ENCODE assay signal across 8 cellular contexts in genomic region chr9:131733601-131734061, GRCh38. TPM values are rescaled to one million over a fixed set of nuclear protein-coding genes. Genes with fewer than 3 reads are reported as not detected.
A peak's percentile ranks its signal among the peaks of the same experiment; 100 is the strongest.
DNase-seq lines count a peak whose midpoint lies in the region; ATAC-seq and TF ChIP-seq lines count a peak whose summit lies in the region.

No MANE protein-coding gene starts in this region.

- DNase-seq in DMS 273 treated with DMSO at 0.1 percent for 48 hours (lab: John Stamatoyannopoulos, UW) (peak; percentile 58), LoVo (ENCODE audit: low spot score) (peak; percentile 88), activated B cell treated with CpG ODN at 0.5 μM for 24 hours (no peak), epidermal melanocyte (ENCODE audit: insufficient read length, low spot score) (peak; percentile 89), ecto neural progenitor cell (ENCODE audit: low spot score) (no peak)

- peaks cover 46% of the 10 kb centered on the region for H3K36me3 Mint-ChIP-seq in activated B cell treated with CpG ODN at 0.5 μM for 24 hours (ENCODE audit: low read depth)
- peaks cover 8% of the 10 kb centered on the region for H3K36me3 Mint-ChIP-seq in nephron (ENCODE audit: low read depth)

- H3K4me1 Mint-ChIP-seq in activated B cell treated with CpG ODN at 0.5 μM for 24 hours (peaks cover 92% of the 10 kb centered on the region), nephron (peaks cover 65% of the 10 kb centered on the region)

- intact Hi-C loops in activated B cell treated with CpG ODN at 0.5 μM for 24 hours (cut with micrococcal nuclease), result no loop called here

- H3K4me3 Mint-ChIP-seq in activated B cell treated with CpG ODN at 0.5 μM for 24 hours (peak overlapping the region; percentile 79), nephron (peak overlapping the region in 1 of 3 experiments; percentile 32)

- H3K9me3 Mint-ChIP-seq in activated B cell treated with CpG ODN at 0.5 μM for 24 hours (peaks cover 2% of the 10 kb centered on the region), nephron (no peaks in the 10 kb centered on the region)

- CTCF ChIA-PET in activated B cell treated with CpG ODN at 0.5 μM for 24 hours (lab: Charles Lee), result interaction anchor here (1.2 to 8.1 kb wide), 4 partner anchors 11 to 142 kb away, joined by 3 to 44 read pairs (median 6); no protein-coding TSS in a partner anchor

- ATAC-seq in activated B cell treated with CpG ODN at 0.5 μM for 24 hours (ENCODE audit: low read depth) (no peak), GM18870 (IDR thresholded peaks at IDR 0.05; ENCODE audit: unreplicated experiment) (no peak), GM18907 (IDR thresholded peaks at IDR 0.05; ENCODE audit: unreplicated experiment) (no peak)

- H3K27ac Mint-ChIP-seq in activated B cell treated with CpG ODN at 0.5 μM for 24 hours, result peak overlapping the region; percentile 89
- peak overlapping the region; percentile 8 to 80 (median 49) for H3K27ac Mint-ChIP-seq in nephron

- no peaks in the 10 kb centered on the region for H3K27me3 Mint-ChIP-seq in activated B cell treated with CpG ODN at 0.5 μM for 24 hours
- no peaks in the 10 kb centered on the region for H3K27me3 Mint-ChIP-seq in nephron (ENCODE audit: low read depth)

- POLR2A ChIA-PET in activated B cell treated with CpG ODN at 0.5 μM for 24 hours (lab: Charles Lee), result interaction anchor here (0.6 to 24.2 kb wide), 11 partner anchors 9 to 360 kb away, joined by 3 to 683 read pairs (median 11); no protein-coding TSS in a partner anchor

- no peak for TF ChIP-seq CTCF in activated B cell treated with CpG ODN at 0.5 μM for 24 hours (IDR thresholded peaks at IDR 0.05)
- TF ChIP-seq CTCF in nephron (IDR thresholded peaks at IDR 0.05; ENCODE audit: unreplicated experiment in 3 of 3), result no peak

RNA-seq across cellular contexts. Expression of gene RAPGEF1, which starts 6.2 kb away (rescaled TPM):
- 278 and 318 TPM in 2 replicates for total RNA-seq in activated B cell treated with CpG ODN at 0.5 μM for 24 hours

Comparison
In these comparisons a context has a peak if more than half of its experiments do, and no peak if none do; other contexts are left out.
1. DNase-seq: peak in DMS 273 treated with DMSO at 0.1 percent for 48 hours (single experiment), LoVo (single experiment) and epidermal melanocyte (single experiment); none in activated B cell treated with CpG ODN at 0.5 μM for 24 hours (single experiment) and ecto neural progenitor cell (single experiment).